ENCODE assay signal across 13 cellular contexts in the genomic region with DNA sequence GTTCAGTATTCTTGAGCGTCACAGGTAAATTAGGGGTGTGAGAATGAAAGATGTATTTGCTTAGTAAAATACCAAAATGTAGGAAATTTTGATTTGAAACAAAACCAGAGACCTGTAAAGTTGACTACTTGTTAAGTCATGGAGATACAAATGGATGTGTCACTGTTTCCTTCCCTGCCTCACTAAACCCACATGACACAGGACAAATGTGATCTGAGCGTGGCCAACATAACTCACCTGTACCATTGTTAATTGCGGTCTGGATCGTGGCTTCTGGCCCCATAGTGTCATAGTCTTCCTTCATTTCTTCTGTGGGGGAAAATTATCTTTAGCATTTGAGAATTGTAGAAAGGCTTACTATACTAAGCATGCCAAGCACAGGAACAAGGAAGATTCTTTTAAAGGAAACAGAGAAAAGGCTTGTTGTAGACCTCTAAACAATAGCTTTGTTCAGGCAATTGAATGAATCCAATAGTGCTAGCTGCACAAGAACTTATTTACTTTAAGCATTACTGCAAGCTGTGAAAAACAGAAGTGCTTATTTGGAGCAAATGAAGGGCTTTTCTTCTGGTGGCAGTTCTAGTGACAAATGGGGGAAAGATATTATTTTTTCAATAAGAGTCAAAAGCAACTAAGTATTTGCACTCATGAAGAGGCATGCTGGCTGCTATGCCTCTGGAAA.
DNase-seq lines count a peak whose midpoint lies in the region; ATAC-seq lines count a peak whose summit lies in the region.
"Had no signal": no experiment of that assay in that cellular context is flagged by ENCODE, and none has a peak within 500 bp of the region (broad histone marks: within the 10 kb centered on the region; RNA-seq: fewer than 3 reads in every experiment).

No MANE protein-coding gene starts in this region.

- peaks cover 64% of the 10 kb centered on the region for H3K36me3 Mint-ChIP-seq in dendritic cell treated with granulocyte-macrophage colony-stimulating factor and Interleukin-4, amounts not matched to agents 40 ng/mL and 50 ng/mL, for 4 days (ENCODE audit: low read depth)

- peak; percentile 7 to 8 for DNase-seq in stimulated activated CD4-positive, alpha-beta T cell treated with anti-CD3 and anti-CD28 coated beads, Interleukin-15, amount 100 ng/mL, for 48 hours (ENCODE audit: low read depth in 2 of 2)
- DNase-seq in stimulated activated CD4-positive, alpha-beta T cell treated with anti-CD3 and anti-CD28 coated beads, Interleukin-4, amount 100 ng/mL, for 1 hour = no peak
- DNase-seq in putamen (ENCODE audit: low spot score) (peak; percentile 89), KG1 (lab: John Stamatoyannopoulos, UW) (no peak)
- DNase-seq: body of pancreas, DMS79 treated with DMSO at 0.1 percent for 48 hours, endodermal cell, NCI-H748 treated with DMSO at 0.1 percent for 48 hours, small intestine had no signal

- H3K27ac Mint-ChIP-seq in dendritic cell treated with granulocyte-macrophage colony-stimulating factor and Interleukin-4, amounts not matched to agents 40 ng/mL and 50 ng/mL, for 4 days = peak overlapping the region; percentile 90
- H3K27ac Mint-ChIP-seq: endodermal cell had no signal

- H3K9me3 Mint-ChIP-seq in dendritic cell treated with granulocyte-macrophage colony-stimulating factor and Interleukin-4, amounts not matched to agents 40 ng/mL and 50 ng/mL, for 4 days = no peaks in the 10 kb centered on the region
- H3K9me3 Mint-ChIP-seq: endodermal cell had no signal

- ATAC-seq in HG03196 (IDR thresholded peaks at IDR 0.05; ENCODE audit: unreplicated experiment) (no peak), GM18502 (IDR thresholded peaks at IDR 0.05; ENCODE audit: poor library complexity, unreplicated experiment) (no peak)
- ATAC-seq: body of pancreas, Right ventricle myocardium inferior had no signal

- intact Hi-C loops in dendritic cell treated with granulocyte-macrophage colony-stimulating factor and Interleukin-4, amounts not matched to agents 40 ng/mL and 50 ng/mL, for 4 days (cut with micrococcal nuclease) = no loop called here

- no peaks in the 10 kb centered on the region for H3K27me3 Mint-ChIP-seq in dendritic cell treated with granulocyte-macrophage colony-stimulating factor and Interleukin-4, amounts not matched to agents 40 ng/mL and 50 ng/mL, for 4 days

- H3K4me1 Mint-ChIP-seq in dendritic cell treated with granulocyte-macrophage colony-stimulating factor and Interleukin-4, amounts not matched to agents 40 ng/mL and 50 ng/mL, for 4 days (ENCODE audit: low read depth) = peaks cover 64% of the 10 kb centered on the region

- no peak overlapping the region for H3K4me3 Mint-ChIP-seq in dendritic cell treated with granulocyte-macrophage colony-stimulating factor and Interleukin-4, amounts not matched to agents 40 ng/mL and 50 ng/mL, for 4 days
- H3K4me3 Mint-ChIP-seq: endodermal cell had no signal

Comparison
In these comparisons a context has a peak if more than half of its experiments do, and no peak if none do; other contexts are left out.
1. DNase-seq: peak in stimulated activated CD4-positive, alpha-beta T cell treated with anti-CD3 and anti-CD28 coated beads, Interleukin-15, amount 100 ng/mL, for 48 hours (2 of 2) and putamen (single experiment); none in stimulated activated CD4-positive, alpha-beta T cell treated with anti-CD3 and anti-CD28 coated beads, Interleukin-4, amount 100 ng/mL, for 1 hour (single experiment) and KG1 (single experiment).